Comparison of ENCODE assay signal across 8 cellular contexts in the genomic region with DNA sequence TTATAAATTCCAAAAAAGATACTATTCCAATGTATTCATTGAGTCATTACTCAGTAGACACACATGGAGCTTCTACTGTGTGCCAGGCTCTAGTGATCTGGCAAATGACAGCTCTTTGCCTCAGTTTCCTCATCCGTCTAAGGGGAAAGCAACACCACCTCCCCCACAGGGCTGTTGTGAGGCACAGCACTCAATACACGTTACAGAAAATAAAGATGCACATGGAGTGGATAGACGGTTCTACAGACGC. TPM values are rescaled to one million over a fixed set of nuclear protein-coding genes. Genes with fewer than 3 reads are reported as not detected.
A peak's percentile ranks its signal among the peaks of the same experiment; 100 is the strongest.
DNase-seq lines count a peak whose midpoint lies in the region; ATAC-seq, FAIRE-seq and TF ChIP-seq lines count a peak whose summit lies in the region.

No MANE protein-coding gene starts in this region.

- TF ChIP-seq POLR2A in K562 (conservative IDR thresholded peaks at IDR 0.05) = no peak

- H3K4me1 ChIP-seq in K562 (replicated peaks in 1 of 2; ENCODE audit: control insufficient read depth in 2 of 2, insufficient read depth in 2 of 2, low read length in 2 of 2) (peaks cover 78 to 85% of the 10 kb centered on the region in 2 experiments), mucosa of rectum (ENCODE audit: control insufficient read depth in 2 of 2, insufficient read depth in 2 of 2, low read length in 2 of 2) (peaks cover 79 to 89% of the 10 kb centered on the region in 2 donors)

- peaks cover 61% of the 10 kb centered on the region for H3K79me2 ChIP-seq in K562 (ENCODE audit: control insufficient read depth, insufficient read depth, low read length)

- POLR2A ChIA-PET in K562 (lab: Yijun Ruan, JAX) = interaction anchor here (0.6 to 27.6 kb wide), 4 partner anchors 11 to 663 kb away, joined by 3 to 2118 read pairs (median 707); partner anchors contain the start of genes MALAT1 and NEAT1

- H2AFZ ChIP-seq in K562 (ENCODE audit: low read depth, low read length) = peak overlapping the region; percentile 86

- H3K9me3 ChIP-seq in K562 (replicated peaks; ENCODE audit: control insufficient read depth, insufficient read depth, low read depth, low read length) (no peaks in the 10 kb centered on the region), mucosa of rectum (ENCODE audit: control insufficient read depth in 2 of 2, low read length in 2 of 2) (no peaks in the 10 kb centered on the region)

- no peak for TF ChIP-seq EP300 in K562 (IDR thresholded peaks at IDR 0.05; ENCODE audit: low read length)

- no peaks in the 10 kb centered on the region for H3K9me3 Mint-ChIP-seq in activated naive CD4-positive, alpha-beta T cell treated with anti-CD3 and anti-CD28 coated beads for 36 hours
- H3K9me3 Mint-ChIP-seq in type B pancreatic cell = no peaks in the 10 kb centered on the region

- no peak for DNase-seq in activated naive CD4-positive, alpha-beta T cell treated with anti-CD3 and anti-CD28 coated beads for 36 hours
- DNase-seq in activated naive CD4-positive, alpha-beta T cell (lab: John Stamatoyannopoulos, UW) = no peak
- DNase-seq in K562 (ENCODE audit: extremely low read depth in 1 of 4, low spot score in 3 of 4) (no peak), type B pancreatic cell (ENCODE audit: extremely low spot score, unreplicated experiment) (no peak), urothelium cell line (ENCODE audit: low spot score) (no peak), HTR-8/SVneo (ENCODE audit: insufficient read length, low spot score) (no peak)

- TF ChIP-seq RAD21 in K562 (CRISPR knock-in tag; conservative IDR thresholded peaks at IDR 0.05 in 1 of 2, IDR thresholded peaks at IDR 0.05 in 1 of 2) = no peak

- H3K27me3 Mint-ChIP-seq in activated naive CD4-positive, alpha-beta T cell treated with anti-CD3 and anti-CD28 coated beads for 36 hours (ENCODE audit: low read depth) = no peaks in the 10 kb centered on the region
- no peaks in the 10 kb centered on the region for H3K27me3 Mint-ChIP-seq in type B pancreatic cell

- TF ChIP-seq CTCF in K562 (IDR thresholded peaks at IDR 0.05 in 2 of 3, conservative IDR thresholded peaks at IDR 0.05 in 1 of 3; ENCODE audit: insufficient read depth in 2 of 3, low read depth in 1 of 3, low read length in 3 of 3) (no peak), type B pancreatic cell (conservative IDR thresholded peaks at IDR 0.05) (no peak)

- H3K4me2 ChIP-seq in K562 (ENCODE audit: insufficient read depth, low read length) = peak overlapping the region; percentile 81

- ATAC-seq in K562 (no peak), GM18867 (IDR thresholded peaks at IDR 0.05; ENCODE audit: unreplicated experiment) (no peak)

- intact Hi-C loops in activated naive CD4-positive, alpha-beta T cell treated with anti-CD3 and anti-CD28 coated beads for 36 hours (cut with micrococcal nuclease) = loop anchor here (10.0 kb wide), 1 partner anchor 628 kb away; no protein-coding TSS in a partner anchor
- intact Hi-C loops in K562 (cut with micrococcal nuclease) = no loop called here

- H3K36me3 ChIP-seq in K562 (ENCODE audit: control insufficient read depth, insufficient read depth, low read length) (no peaks in the 10 kb centered on the region), mucosa of rectum (ENCODE audit: control insufficient read depth in 2 of 2, insufficient read depth in 2 of 2, low read length in 2 of 2) (no peaks in the 10 kb centered on the region)

- no TSS peak for BruUV-seq in K562 (replicated peaks; lab: Mats Ljungman, UMichigan)

- in situ Hi-C loops in K562 (cut with MboI) = no loop called here

- H3K4me1 Mint-ChIP-seq in activated naive CD4-positive, alpha-beta T cell treated with anti-CD3 and anti-CD28 coated beads for 36 hours (ENCODE audit: low read depth) = peaks cover 81% of the 10 kb centered on the region
- peaks cover 77% of the 10 kb centered on the region for H3K4me1 Mint-ChIP-seq in type B pancreatic cell (ENCODE audit: unreplicated experiment)

- 10% methylated on average over 4 of the region's 4 CpGs for WGBS in K562 (ENCODE audit: insufficient coverage, low coverage, missing lambda C conversion rate)

- H3K27ac ChIP-seq in K562 (ENCODE audit: extremely low read depth, low read depth, low read length) = peak overlapping the region; percentile 84
- H3K27ac ChIP-seq in mucosa of rectum (ENCODE audit: low read depth in 2 of 2, low read length in 2 of 2) = peak overlapping the region; percentile 92 to 96

- CTCF ChIA-PET in activated naive CD4-positive, alpha-beta T cell treated with anti-CD3 and anti-CD28 coated beads for 36 hours (lab: Charles Lee) = interaction anchor here (0.6 to 3.5 kb wide), 3 partner anchors 13 to 24 kb away, joined by 4 to 20 read pairs (median 19); no protein-coding TSS in a partner anchor
- CTCF ChIA-PET in K562 (lab: Yijun Ruan, JAX; ENCODE audit: low intra/inter-chr PET ratio) = no interaction called here

- no peak for FAIRE-seq in K562 (lab: Jason Lieb, UNC)
- no peak for FAIRE-seq in urothelium cell line (lab: Jason Lieb, UNC)
- no peak for FAIRE-seq in HTR-8/SVneo (lab: Jason Lieb, UNC)

- H3K4me3 ChIP-seq in K562 (peak overlapping the region; percentile 6; the same call in 1 of the 2 replicates), mucosa of rectum (ENCODE audit: low read length in 2 of 2) (peak overlapping the region in 1 of 2 donors; percentile 56)

- H3K27me3 ChIP-seq in K562 (ENCODE audit: control insufficient read depth in 2 of 2, insufficient read depth in 2 of 2, low read length in 2 of 2) (no peaks in the 10 kb centered on the region), mucosa of rectum (ENCODE audit: control insufficient read depth in 2 of 2, insufficient read depth in 2 of 2, low read length in 2 of 2) (no peaks in the 10 kb centered on the region)

- H3K9ac ChIP-seq in K562 (ENCODE audit: insufficient read depth in 1 of 2, low read depth in 2 of 2, low read length in 2 of 2) = peak overlapping the region; percentile 71 to 81
- peak overlapping the region; percentile 47 to 76 for H3K9ac ChIP-seq in mucosa of rectum (ENCODE audit: low read depth in 1 of 2, low read length in 2 of 2)

- peak overlapping the region; percentile 67 for H3K4me3 Mint-ChIP-seq in activated naive CD4-positive, alpha-beta T cell treated with anti-CD3 and anti-CD28 coated beads for 36 hours
- peak overlapping the region; percentile 58 for H3K4me3 Mint-ChIP-seq in type B pancreatic cell

- H3K36me3 Mint-ChIP-seq in activated naive CD4-positive, alpha-beta T cell treated with anti-CD3 and anti-CD28 coated beads for 36 hours (ENCODE audit: low read depth) = peaks cover 3% of the 10 kb centered on the region
- H3K36me3 Mint-ChIP-seq in type B pancreatic cell = no peaks in the 10 kb centered on the region

- no peaks in the 10 kb centered on the region for H4K20me1 ChIP-seq in K562 (replicated peaks; ENCODE audit: control insufficient read depth, insufficient read depth, low read length)

- peaks cover 6% of the 10 kb centered on the region for H3K9me1 ChIP-seq in K562 (ENCODE audit: control insufficient read depth, insufficient read depth, low read length)

- H3K27ac Mint-ChIP-seq in activated naive CD4-positive, alpha-beta T cell treated with anti-CD3 and anti-CD28 coated beads for 36 hours = peak overlapping the region; percentile 95
- H3K27ac Mint-ChIP-seq in type B pancreatic cell = peak overlapping the region; percentile 91

TF ChIP-seq in K562, 482 proteins besides CTCF, POLR2A, EP300 and RAD21 (continues in another document):
- TF ChIP-seq KDM1A (IDR thresholded peaks at IDR 0.05) = no peak

RNA-seq across cellular contexts. Expression of gene MALAT1, which starts 6.5 kb away (rescaled TPM):
- total RNA-seq in activated naive CD4-positive, alpha-beta T cell treated with anti-CD3 and anti-CD28 coated beads for 36 hours = over 10,000 TPM; 10,460 to 10,508 TPM
- total RNA-seq in K562 (2011; cell fraction: chromatin; rRNA removed; ENCODE audit: low replicate concordance) = 25,088 and 54,166 TPM in 2 replicates
- 9,055 and 12,105 TPM in 2 replicates for total RNA-seq in K562 (2011; cell fraction: nucleolus; rRNA removed)
- 29,585 and 58,308 TPM in 2 replicates for total RNA-seq in K562 (2011; cell fraction: nucleoplasm; rRNA removed)
- total RNA-seq in K562 (2014; rRNA removed) (1,943 and 2,212 TPM in 2 replicates), K562 (2014; rRNA removed; fragmentation: Illumina TruSeq; extraction: Trizol) (2,548 and 2,859 TPM in 2 replicates), K562 (2015; rRNA removed; fragmentation: Illumina TruSeq; extraction: Trizol) (2,437 and 2,551 TPM in 2 replicates), K562 (2021) (4,052 and 5,928 TPM in 2 replicates), type B pancreatic cell (ENCODE audit: low replicate concordance) (4,133 and 6,276 TPM in 2 replicates)
- polyA plus RNA-seq in K562 (2011; rRNA removed) (980 and 1,205 TPM in 2 replicates), K562 (2014; fragmentation: Illumina TruSeq; extraction: Trizol) (363 and 398 TPM in 2 replicates), K562 (2014; fragmentation: Nextera tagmentation; extraction: Ambion mirVana) (1,000 to 10,000 TPM; 1,606 to 8,715 TPM), K562 (2014; rRNA removed) (1,666 and 2,351 TPM in 2 replicates)
- polyA plus RNA-seq in K562 (2011; cell fraction: cytosol; rRNA removed) = 93.6 and 371 TPM in 2 replicates
- 5,475 and 8,513 TPM in 2 replicates for polyA plus RNA-seq in K562 (2011; cell fraction: nucleus; rRNA removed)
- 1,113 and 1,346 TPM in 2 replicates for polyA plus RNA-seq in K562 (2012)
- 5,106 and 10,064 TPM in 2 replicates for polyA minus RNA-seq in K562 (2011; rRNA and poly(A)+ RNA removed)
- 2,869 and 5,041 TPM in 2 replicates for polyA minus RNA-seq in K562 (2011; cell fraction: cytosol; rRNA and poly(A)+ RNA removed)
- polyA minus RNA-seq in K562 (2011; cell fraction: nucleus; rRNA and poly(A)+ RNA removed) = 20,177 and 33,147 TPM in 2 replicates

RNA-seq across cellular contexts. Expression of gene SCYL1, which starts 32.6 kb away (rescaled TPM):
- 10 to 100 TPM; 57.9 to 58.3 TPM for total RNA-seq in activated naive CD4-positive, alpha-beta T cell treated with anti-CD3 and anti-CD28 coated beads for 36 hours
- total RNA-seq in K562 (2011; cell fraction: chromatin; rRNA removed; ENCODE audit: low replicate concordance) = 59.7 and 207 TPM in 2 replicates
- 125 and 130 TPM in 2 replicates for total RNA-seq in K562 (2011; cell fraction: nucleolus; rRNA removed)
- total RNA-seq in K562 (2011; cell fraction: nucleoplasm; rRNA removed) = 91.0 and 98.2 TPM in 2 replicates
- 145 and 156 TPM in 2 replicates for total RNA-seq in K562 (2014; rRNA removed)
- 14.2 and 20.2 TPM in 2 replicates for total RNA-seq in K562 (2014; rRNA removed; fragmentation: Illumina TruSeq; extraction: Trizol)
- total RNA-seq in K562 (2015; rRNA removed; fragmentation: Illumina TruSeq; extraction: Trizol) = 57.6 and 59.0 TPM in 2 replicates
- 113 and 115 TPM in 2 replicates for total RNA-seq in K562 (2021)
- polyA plus RNA-seq in K562 (2011; rRNA removed) = 55.0 and 79.2 TPM in 2 replicates
- 121 and 188 TPM in 2 replicates for polyA plus RNA-seq in K562 (2011; cell fraction: cytosol; rRNA removed)
- 124 and 172 TPM in 2 replicates for polyA plus RNA-seq in K562 (2011; cell fraction: nucleus; rRNA removed)
- polyA plus RNA-seq in K562 (2012) = 54.7 and 95.3 TPM in 2 replicates
- polyA plus RNA-seq in K562 (2014; fragmentation: Illumina TruSeq; extraction: Trizol) = 76.1 and 81.3 TPM in 2 replicates
- 1 to 10 TPM; 1.9 to 4.7 TPM for polyA plus RNA-seq in K562 (2014; fragmentation: Nextera tagmentation; extraction: Ambion mirVana)
- polyA plus RNA-seq in K562 (2014; rRNA removed) = 96.0 and 104 TPM in 2 replicates
- polyA minus RNA-seq in K562 (2011; rRNA and poly(A)+ RNA removed) = 27.0 and 42.0 TPM in 2 replicates
- 62.5 and 74.3 TPM in 2 replicates for polyA minus RNA-seq in K562 (2011; cell fraction: cytosol; rRNA and poly(A)+ RNA removed)
- polyA minus RNA-seq in K562 (2011; cell fraction: nucleus; rRNA and poly(A)+ RNA removed) = 31.2 and 38.2 TPM in 2 replicates
- 79.4 and 80.4 TPM in 2 replicates for total RNA-seq in type B pancreatic cell (ENCODE audit: low replicate concordance)
